In the genomic region with DNA sequence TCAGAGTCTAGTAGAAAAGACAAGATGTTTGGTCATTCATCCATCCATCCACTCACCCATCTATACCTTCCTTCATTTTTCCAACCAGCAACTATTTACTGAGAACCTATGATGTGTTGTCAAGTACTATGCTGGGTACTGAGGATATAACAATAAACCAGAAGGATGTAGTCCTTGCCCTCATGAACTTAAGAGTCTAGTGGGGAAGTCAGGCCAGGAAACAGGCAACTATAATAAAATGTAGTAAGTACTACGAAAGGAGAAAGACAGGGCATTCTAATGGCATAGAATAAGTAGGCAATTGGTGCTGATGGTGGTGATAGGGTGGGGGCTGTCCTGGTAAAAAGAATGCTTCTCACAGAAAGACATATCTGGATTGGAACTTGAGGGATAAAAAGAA, we compare ENCODE assay signal across 24 cellular contexts.
"Had no signal": no experiment of that assay in that cellular context is flagged by ENCODE, and none has a peak within 500 bp of the region (broad histone marks: within the 10 kb centered on the region; RNA-seq: fewer than 3 reads in every experiment).

No MANE protein-coding gene starts in this region.

- H3K4me3 Mint-ChIP-seq: activated CD4-positive, alpha-beta T cell treated with anti-CD3 and anti-CD28 coated beads for 36 hours; activated CD4-positive, alpha-beta T cell treated with anti-CD3 and anti-CD28 coated beads, Interleukin-2, amount 10 ng/mL, durations not matched to agents 7 days and 5 days; activated CD8-positive, alpha-beta T cell treated with anti-CD3 and anti-CD28 coated beads, Interleukin-2, amount 10 ng/mL, durations not matched to agents 7 days and 5 days; activated naive CD4-positive, alpha-beta T cell treated with anti-CD3 and anti-CD28 coated beads, Interleukin-2, amount 50 U/mL, for 24 hours; activated naive CD8-positive, alpha-beta T cell treated with anti-CD3 and anti-CD28 coated beads, Interleukin-2, amount 10 ng/mL, durations not matched to agents 7 days and 5 days had no signal

- H3K27me3 ChIP-seq: ascending aorta, body of pancreas, SJCRH30 had no signal

- H3K36me3 ChIP-seq: ascending aorta, SJCRH30 had no signal

- H3K27ac Mint-ChIP-seq: activated CD4-positive, alpha-beta T cell treated with anti-CD3 and anti-CD28 coated beads for 36 hours; activated CD4-positive, alpha-beta T cell treated with anti-CD3 and anti-CD28 coated beads, Interleukin-2, amount 10 ng/mL, durations not matched to agents 7 days and 5 days; activated CD8-positive, alpha-beta T cell treated with anti-CD3 and anti-CD28 coated beads, Interleukin-2, amount 10 ng/mL, durations not matched to agents 7 days and 5 days; activated naive CD4-positive, alpha-beta T cell treated with anti-CD3 and anti-CD28 coated beads, Interleukin-2, amount 50 U/mL, for 24 hours; activated naive CD8-positive, alpha-beta T cell treated with anti-CD3 and anti-CD28 coated beads, Interleukin-2, amount 10 ng/mL, durations not matched to agents 7 days and 5 days had no signal

- H3K4me1 Mint-ChIP-seq: activated CD4-positive, alpha-beta T cell treated with anti-CD3 and anti-CD28 coated beads, Interleukin-2, amount 10 ng/mL, durations not matched to agents 7 days and 5 days; activated naive CD8-positive, alpha-beta T cell treated with anti-CD3 and anti-CD28 coated beads, Interleukin-2, amount 10 ng/mL, durations not matched to agents 7 days and 5 days had no signal

- H3K4me1 ChIP-seq: ascending aorta, body of pancreas, SJCRH30 had no signal

- H3K9me3 ChIP-seq: ascending aorta, body of pancreas, SJCRH30 had no signal

- H3K27me3 Mint-ChIP-seq: activated CD4-positive, alpha-beta T cell treated with anti-CD3 and anti-CD28 coated beads for 36 hours; activated CD4-positive, alpha-beta T cell treated with anti-CD3 and anti-CD28 coated beads, Interleukin-2, amount 10 ng/mL, durations not matched to agents 7 days and 5 days; activated naive CD4-positive, alpha-beta T cell treated with anti-CD3 and anti-CD28 coated beads, Interleukin-2, amount 50 U/mL, for 24 hours; activated naive CD8-positive, alpha-beta T cell treated with anti-CD3 and anti-CD28 coated beads, Interleukin-2, amount 10 ng/mL, durations not matched to agents 7 days and 5 days had no signal

- H3K9me3 Mint-ChIP-seq: activated CD4-positive, alpha-beta T cell treated with anti-CD3 and anti-CD28 coated beads, Interleukin-2, amount 10 ng/mL, durations not matched to agents 7 days and 5 days; activated naive CD4-positive, alpha-beta T cell treated with anti-CD3 and anti-CD28 coated beads, Interleukin-2, amount 50 U/mL, for 24 hours; activated naive CD8-positive, alpha-beta T cell treated with anti-CD3 and anti-CD28 coated beads, Interleukin-2, amount 10 ng/mL, durations not matched to agents 7 days and 5 days had no signal

- H3K27ac ChIP-seq: ascending aorta, body of pancreas, KMS-11, SJCRH30, SK-N-MC had no signal

- H3K4me2 ChIP-seq: KMS-11 had no signal

- DNase-seq: activated CD4-positive, alpha-beta T cell treated with anti-CD3 and anti-CD28 coated beads for 36 hours; activated CD4-positive, alpha-beta T cell treated with anti-CD3 and anti-CD28 coated beads, Interleukin-2, amount 10 ng/mL, durations not matched to agents 7 days and 5 days; activated CD4-positive, alpha-beta T cell treated with anti-CD3 and anti-CD28 coated beads, Interleukin-2, amount 50 U/mL, for 48 hours; activated CD8-positive, alpha-beta memory T cell treated with anti-CD3 and anti-CD28 coated beads, Interleukin-2, amount 50 U/mL, for 48 hours; activated CD8-positive, alpha-beta T cell treated with anti-CD3 and anti-CD28 coated beads, Interleukin-2, amount 10 ng/mL, durations not matched to agents 7 days and 5 days; activated effector memory CD4-positive, alpha-beta T cell treated with Interleukin-2 at 50 U/mL for 16 hours; activated naive CD8-positive, alpha-beta T cell treated with anti-CD3 and anti-CD28 coated beads, Interleukin-2, amount 10 ng/mL, durations not matched to agents 7 days and 5 days; activated T-cell treated with anti-CD3 and anti-CD28 coated beads, Interleukin-2, amount 50 U/mL, for 48 hours; amygdala; body of pancreas; caudate nucleus; NCI-H1048; NCI-H1436 treated with DMSO at 0.1 percent for 48 hours; NCI-H1694 treated with DMSO at 0.1 percent for 48 hours; NCI-H2029; NCI-H345; NCI-H524 treated with DMSO at 0.1 percent for 48 hours; SHP77; SJCRH30; T1000 had no signal

- H3K9ac ChIP-seq: KMS-11 had no signal

- H3K4me3 ChIP-seq: ascending aorta, body of pancreas, SJCRH30, SK-N-MC had no signal
